1 cellular context compared by ENCODE assay signal in genomic region chr21:32516729-32517649, GRCh38.
TF ChIP-seq lines count a peak whose summit lies in the region.

No MANE protein-coding gene starts in this region.

TF ChIP-seq in A549, 52 proteins besides CTCF, POLR2A, EP300 and RAD21 (continued from another document):
- TF ChIP-seq REST (IDR thresholded peaks at IDR 0.05) (no peak), RFX5 (IDR thresholded peaks at IDR 0.05) (no peak), KDM1A (IDR thresholded peaks at IDR 0.05; ENCODE audit: low read depth) (no peak), KDM5A (IDR thresholded peaks at IDR 0.05) (no peak), ZNF302 (CRISPR knock-in tag; IDR thresholded peaks at IDR 0.05) (no peak)
TF ChIP-seq in A549: peak in this region for 0.
